ENCODE assay signal across 1 cellular context in genomic region chr19:50300814-50301606, GRCh38.
TF ChIP-seq lines count a peak whose summit lies in the region.

No MANE protein-coding gene starts in this region.

TF ChIP-seq in HCT116, 20 proteins besides CTCF, POLR2A, EP300 and RAD21 (continued from another document):
- TF ChIP-seq, protein P1, sequence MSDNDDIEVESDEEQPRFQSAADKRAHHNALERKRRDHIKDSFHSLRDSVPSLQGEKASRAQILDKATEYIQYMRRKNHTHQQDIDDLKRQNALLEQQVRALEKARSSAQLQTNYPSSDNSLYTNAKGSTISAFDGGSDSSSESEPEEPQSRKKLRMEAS (IDR thresholded peaks at IDR 0.05): no peak
- TF ChIP-seq SP1 (IDR thresholded peaks at IDR 0.05; ENCODE audit: low read depth): 0 out of 2 replicates have a peak, but pooled peaks have one; percentile 11
